Comparison of ENCODE assay signal across 1 cellular context in the genomic region with DNA sequence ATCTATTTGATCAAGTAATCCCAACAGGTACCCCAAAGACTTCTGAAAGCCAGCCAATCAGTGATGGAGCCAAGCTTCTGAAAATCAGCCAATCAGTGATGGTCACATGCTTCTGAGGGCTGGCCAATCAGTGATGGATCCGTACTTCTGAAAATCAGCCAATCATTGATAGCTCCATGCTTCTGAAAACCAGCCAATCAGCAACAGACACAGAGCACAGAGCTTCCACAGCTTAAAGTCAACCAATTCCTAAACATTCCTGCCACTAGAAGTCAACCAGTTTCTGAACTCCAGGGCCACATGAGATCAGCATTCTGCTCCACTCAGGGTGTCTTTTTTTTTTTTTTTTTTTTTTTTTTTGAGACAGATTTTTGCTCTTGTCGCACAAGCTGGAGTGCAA.
TF ChIP-seq lines count a peak whose summit lies in the region.

No MANE protein-coding gene starts in this region.

TF ChIP-seq in GM12878, 131 proteins besides CTCF, POLR2A, EP300 and RAD21:
- TF ChIP-seq MTA2 (IDR thresholded peaks at IDR 0.05; ENCODE audit: low read depth): no peak
- TF ChIP-seq, protein P1, sequence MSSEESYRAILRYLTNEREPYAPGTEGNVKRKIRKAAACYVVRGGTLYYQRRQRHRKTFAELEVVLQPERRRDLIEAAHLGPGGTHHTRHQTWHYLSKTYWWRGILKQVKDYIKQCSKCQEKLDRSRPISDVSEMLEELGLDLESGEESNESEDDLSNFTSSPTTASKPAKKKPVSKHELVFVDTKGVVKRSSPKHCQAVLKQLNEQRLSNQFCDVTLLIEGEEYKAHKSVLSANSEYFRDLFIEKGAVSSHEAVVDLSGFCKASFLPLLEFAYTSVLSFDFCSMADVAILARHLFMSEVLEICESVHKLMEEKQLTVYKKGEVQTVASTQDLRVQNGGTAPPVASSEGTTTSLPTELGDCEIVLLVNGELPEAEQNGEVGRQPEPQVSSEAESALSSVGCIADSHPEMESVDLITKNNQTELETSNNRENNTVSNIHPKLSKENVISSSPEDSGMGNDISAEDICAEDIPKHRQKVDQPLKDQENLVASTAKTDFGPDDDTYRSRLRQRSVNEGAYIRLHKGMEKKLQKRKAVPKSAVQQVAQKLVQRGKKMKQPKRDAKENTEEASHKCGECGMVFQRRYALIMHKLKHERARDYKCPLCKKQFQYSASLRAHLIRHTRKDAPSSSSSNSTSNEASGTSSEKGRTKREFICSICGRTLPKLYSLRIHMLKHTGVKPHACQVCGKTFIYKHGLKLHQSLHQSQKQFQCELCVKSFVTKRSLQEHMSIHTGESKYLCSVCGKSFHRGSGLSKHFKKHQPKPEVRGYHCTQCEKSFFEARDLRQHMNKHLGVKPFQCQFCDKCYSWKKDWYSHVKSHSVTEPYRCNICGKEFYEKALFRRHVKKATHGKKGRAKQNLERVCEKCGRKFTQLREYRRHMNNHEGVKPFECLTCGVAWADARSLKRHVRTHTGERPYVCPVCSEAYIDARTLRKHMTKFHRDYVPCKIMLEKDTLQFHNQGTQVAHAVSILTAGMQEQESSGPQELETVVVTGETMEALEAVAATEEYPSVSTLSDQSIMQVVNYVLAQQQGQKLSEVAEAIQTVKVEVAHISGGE (CRISPR knock-in tag; IDR thresholded peaks at IDR 0.05): no peak
- no peak for TF ChIP-seq TCF3 (IDR thresholded peaks at IDR 0.05; ENCODE audit: borderline replicate concordance, insufficient read depth, low read depth, low read length)
- TF ChIP-seq RFX5 (IDR thresholded peaks at IDR 0.05; ENCODE audit: low read depth, low read length): no peak
- TF ChIP-seq, protein P2, sequence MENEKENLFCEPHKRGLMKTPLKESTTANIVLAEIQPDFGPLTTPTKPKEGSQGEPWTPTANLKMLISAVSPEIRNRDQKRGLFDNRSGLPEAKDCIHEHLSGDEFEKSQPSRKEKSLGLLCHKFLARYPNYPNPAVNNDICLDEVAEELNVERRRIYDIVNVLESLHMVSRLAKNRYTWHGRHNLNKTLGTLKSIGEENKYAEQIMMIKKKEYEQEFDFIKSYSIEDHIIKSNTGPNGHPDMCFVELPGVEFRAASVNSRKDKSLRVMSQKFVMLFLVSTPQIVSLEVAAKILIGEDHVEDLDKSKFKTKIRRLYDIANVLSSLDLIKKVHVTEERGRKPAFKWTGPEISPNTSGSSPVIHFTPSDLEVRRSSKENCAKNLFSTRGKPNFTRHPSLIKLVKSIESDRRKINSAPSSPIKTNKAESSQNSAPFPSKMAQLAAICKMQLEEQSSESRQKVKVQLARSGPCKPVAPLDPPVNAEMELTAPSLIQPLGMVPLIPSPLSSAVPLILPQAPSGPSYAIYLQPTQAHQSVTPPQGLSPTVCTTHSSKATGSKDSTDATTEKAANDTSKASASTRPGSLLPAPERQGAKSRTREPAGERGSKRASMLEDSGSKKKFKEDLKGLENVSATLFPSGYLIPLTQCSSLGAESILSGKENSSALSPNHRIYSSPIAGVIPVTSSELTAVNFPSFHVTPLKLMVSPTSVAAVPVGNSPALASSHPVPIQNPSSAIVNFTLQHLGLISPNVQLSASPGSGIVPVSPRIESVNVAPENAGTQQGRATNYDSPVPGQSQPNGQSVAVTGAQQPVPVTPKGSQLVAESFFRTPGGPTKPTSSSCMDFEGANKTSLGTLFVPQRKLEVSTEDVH (IDR thresholded peaks at IDR 0.05; ENCODE audit: low read depth, partially characterized antibody): no peak
- no peak for TF ChIP-seq ZNF217 (IDR thresholded peaks at IDR 0.05)
- TF ChIP-seq, protein P3, sequence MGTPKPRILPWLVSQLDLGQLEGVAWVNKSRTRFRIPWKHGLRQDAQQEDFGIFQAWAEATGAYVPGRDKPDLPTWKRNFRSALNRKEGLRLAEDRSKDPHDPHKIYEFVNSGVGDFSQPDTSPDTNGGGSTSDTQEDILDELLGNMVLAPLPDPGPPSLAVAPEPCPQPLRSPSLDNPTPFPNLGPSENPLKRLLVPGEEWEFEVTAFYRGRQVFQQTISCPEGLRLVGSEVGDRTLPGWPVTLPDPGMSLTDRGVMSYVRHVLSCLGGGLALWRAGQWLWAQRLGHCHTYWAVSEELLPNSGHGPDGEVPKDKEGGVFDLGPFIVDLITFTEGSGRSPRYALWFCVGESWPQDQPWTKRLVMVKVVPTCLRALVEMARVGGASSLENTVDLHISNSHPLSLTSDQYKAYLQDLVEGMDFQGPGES (IDR thresholded peaks at IDR 0.05): no peak
- TF ChIP-seq PML (IDR thresholded peaks at IDR 0.05; ENCODE audit: low read length): no peak
- TF ChIP-seq SMC3 (IDR thresholded peaks at IDR 0.05; ENCODE audit: borderline replicate concordance, low read length): no peak
